ENCODE assay signal across 18 cellular contexts in the genomic region with DNA sequence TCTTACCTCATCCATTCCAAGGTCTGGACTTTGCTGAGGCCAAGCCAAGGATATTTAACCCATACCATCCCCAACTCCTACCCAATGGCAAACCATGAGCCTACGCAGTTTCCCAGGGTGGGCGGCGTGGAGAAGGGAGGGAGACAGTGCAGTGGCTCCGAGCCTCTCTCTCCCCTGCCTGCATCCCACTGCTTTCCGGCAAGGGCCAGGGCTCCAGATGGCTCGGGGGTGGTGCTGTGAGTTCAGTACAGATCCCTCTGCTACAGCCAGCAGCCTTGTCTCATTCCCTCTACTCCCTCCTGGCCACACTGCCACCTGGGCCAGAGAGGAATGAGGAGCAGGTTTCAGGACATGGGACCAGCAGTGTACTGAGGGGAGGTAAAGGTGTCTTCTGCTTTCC. TPM values are rescaled to one million over a fixed set of nuclear protein-coding genes. Genes with fewer than 3 reads are reported as not detected.
A peak's percentile ranks its signal among the peaks of the same experiment; 100 is the strongest.
DNase-seq lines count a peak whose midpoint lies in the region; ATAC-seq and TF ChIP-seq lines count a peak whose summit lies in the region.
"Had no signal": no experiment of that assay in that cellular context is flagged by ENCODE, and none has a peak within 500 bp of the region (broad histone marks: within the 10 kb centered on the region; RNA-seq: fewer than 3 reads in every experiment).

No MANE protein-coding gene starts in this region.

- H3K9me3 ChIP-seq in HEK293 (ENCODE audit: control insufficient read depth, insufficient read depth, low read depth, low read length) = no peaks in the 10 kb centered on the region
- H3K9me3 ChIP-seq: SK-N-SH had no signal

- H3K27ac Mint-ChIP-seq in glutamatergic neuron (ENCODE audit: unreplicated experiment) = no peak overlapping the region
- H3K27ac Mint-ChIP-seq in activated naive CD4-positive, alpha-beta T cell treated with anti-CD3 and anti-CD28 coated beads, Interleukin-2, amount 10 ng/mL, durations not matched to agents 7 days and 5 days = no peak overlapping the region
- H3K27ac Mint-ChIP-seq: CD4-positive, alpha-beta T cell had no signal

- POLR2A ChIA-PET in HEK293 (lab: Yijun Ruan, JAX) = interaction anchor here (0.6 kb wide), 1 partner anchor 370 kb away, joined by 3 read pairs; no protein-coding TSS in a partner anchor

- peaks cover 7% of the 10 kb centered on the region for H3K27me3 Mint-ChIP-seq in glutamatergic neuron (ENCODE audit: unreplicated experiment)
- H3K27me3 Mint-ChIP-seq in activated naive CD4-positive, alpha-beta T cell treated with anti-CD3 and anti-CD28 coated beads, Interleukin-2, amount 10 ng/mL, durations not matched to agents 7 days and 5 days = peaks cover 48% of the 10 kb centered on the region

- peaks cover 24% of the 10 kb centered on the region for H3K36me3 Mint-ChIP-seq in glutamatergic neuron (ENCODE audit: unreplicated experiment)
- H3K36me3 Mint-ChIP-seq in activated naive CD4-positive, alpha-beta T cell treated with anti-CD3 and anti-CD28 coated beads, Interleukin-2, amount 10 ng/mL, durations not matched to agents 7 days and 5 days = no peaks in the 10 kb centered on the region

- CTCF ChIA-PET in HEK293 (lab: Yijun Ruan, JAX) = no interaction called here
- CTCF ChIA-PET in activated naive CD4-positive, alpha-beta T cell treated with anti-CD3 and anti-CD28 coated beads, Interleukin-2, amount 10 ng/mL, durations not matched to agents 7 days and 5 days (lab: Charles Lee) = no interaction called here

- peak; percentile 54 for DNase-seq in glutamatergic neuron
- DNase-seq in superior temporal gyrus (ENCODE audit: extremely low spot score) = peak; percentile 48
- no peak for DNase-seq in stimulated activated CD4-positive, alpha-beta T cell treated with anti-CD3 and anti-CD28 coated beads, Interleukin-1b, Interleukin-23, amount 100 ng/mL, for 48 hours
- DNase-seq in activated naive CD4-positive, alpha-beta T cell treated with anti-CD3 and anti-CD28 coated beads, Interleukin-2, amount 10 ng/mL, durations not matched to agents 7 days and 5 days = no peak
- DNase-seq: Caco-2; CD4-positive, alpha-beta T cell; GDM1; Kasumi-1; NCI-H1694; NCI-H2081; NCI-H69; PC-9; SIG-M5; SK-N-SH had no signal

- H3K4me1 Mint-ChIP-seq in glutamatergic neuron (ENCODE audit: low read depth, unreplicated experiment) = peaks cover 8% of the 10 kb centered on the region
- peaks cover 3% of the 10 kb centered on the region for H3K4me1 Mint-ChIP-seq in activated naive CD4-positive, alpha-beta T cell treated with anti-CD3 and anti-CD28 coated beads, Interleukin-2, amount 10 ng/mL, durations not matched to agents 7 days and 5 days

- ATAC-seq in GM21529 (IDR thresholded peaks at IDR 0.05; ENCODE audit: unreplicated experiment) = no peak

- H3K27ac ChIP-seq in HEK293 (ENCODE audit: extremely low read depth, low read depth, low read length) = no peak overlapping the region
- peak overlapping the region; percentile 79 for H3K27ac ChIP-seq in angular gyrus (ENCODE audit: low read depth, low read length)
- H3K27ac ChIP-seq: BLaER1, PC-9 had no signal

- H3K4me3 Mint-ChIP-seq in glutamatergic neuron (ENCODE audit: unreplicated experiment) = no peak overlapping the region
- no peak overlapping the region for H3K4me3 Mint-ChIP-seq in activated naive CD4-positive, alpha-beta T cell treated with anti-CD3 and anti-CD28 coated beads, Interleukin-2, amount 10 ng/mL, durations not matched to agents 7 days and 5 days
- H3K4me3 Mint-ChIP-seq: CD4-positive, alpha-beta T cell had no signal

- peaks cover 5% of the 10 kb centered on the region for H3K9me3 Mint-ChIP-seq in glutamatergic neuron (ENCODE audit: unreplicated experiment)
- H3K9me3 Mint-ChIP-seq in activated naive CD4-positive, alpha-beta T cell treated with anti-CD3 and anti-CD28 coated beads, Interleukin-2, amount 10 ng/mL, durations not matched to agents 7 days and 5 days = peaks cover 4% of the 10 kb centered on the region
- H3K9me3 Mint-ChIP-seq: CD4-positive, alpha-beta T cell had no signal

- TF ChIP-seq CTCF in HEK293 (tag by site-specific recombination; IDR thresholded peaks at IDR 0.05) (no peak), glutamatergic neuron (IDR thresholded peaks at IDR 0.05; ENCODE audit: partially characterized antibody, unreplicated experiment) (no peak)

- H3K4me3 ChIP-seq in HEK293 (ENCODE audit: low read depth, low read length) = no peak overlapping the region
- H3K4me3 ChIP-seq: BLaER1, PC-9 had no signal

- H3K4me1 ChIP-seq in HEK293 (ENCODE audit: control insufficient read depth, insufficient read depth, low read length) = no peaks in the 10 kb centered on the region
- H3K4me1 ChIP-seq: BLaER1, Caco-2 had no signal

- H3K36me3 ChIP-seq in HEK293 (ENCODE audit: control insufficient read depth in 2 of 2, insufficient read depth in 1 of 2, low read length in 2 of 2) = peaks cover 0 to 9% of the 10 kb centered on the region in 2 experiments; a peak in 1 of 3 replicates
- H3K36me3 ChIP-seq: BLaER1 had no signal

TF ChIP-seq in HEK293, 187 proteins besides CTCF, POLR2A, EP300 and RAD21:
- peak; percentile 70 for TF ChIP-seq ZFHX2 (tag by site-specific recombination; conservative IDR thresholded peaks at IDR 0.05)
- TF ChIP-seq ZNF843 (tag by site-specific recombination; IDR thresholded peaks at IDR 0.05) = no peak
- TF ChIP-seq EGR2 (tag by site-specific recombination; IDR thresholded peaks at IDR 0.05; ENCODE audit: low read depth) = peak; percentile 90
TF ChIP-seq in HEK293: peak in this region for 2.

RNA-seq across cellular contexts. Expression of gene APEH, which starts 44.3 kb away (rescaled TPM):
- total RNA-seq in glutamatergic neuron (ENCODE audit: unreplicated experiment) = 119 TPM

RNA-seq across cellular contexts. Expression of gene MST1, which starts 59.4 kb away (rescaled TPM):
- total RNA-seq in glutamatergic neuron (ENCODE audit: unreplicated experiment) = 23.4 TPM

RNA-seq across cellular contexts. Expression of gene RNF123, which starts 59.5 kb away (rescaled TPM):
- total RNA-seq in glutamatergic neuron (ENCODE audit: unreplicated experiment) = 56.6 TPM

Comparison
In these comparisons a context has a peak if more than half of its experiments do, and no peak if none do; other contexts are left out.
1. DNase-seq: peak in glutamatergic neuron (single experiment) and superior temporal gyrus (single experiment); none in stimulated activated CD4-positive, alpha-beta T cell treated with anti-CD3 and anti-CD28 coated beads, Interleukin-1b, Interleukin-23, amount 100 ng/mL, for 48 hours (single experiment) and activated naive CD4-positive, alpha-beta T cell treated with anti-CD3 and anti-CD28 coated beads, Interleukin-2, amount 10 ng/mL, durations not matched to agents 7 days and 5 days (single experiment).